Comparison of ENCODE assay signal across 3 cellular contexts in genomic region chr12:130952545-130952954, GRCh38.
A peak's percentile ranks its signal among the peaks of the same experiment; 100 is the strongest.
TF ChIP-seq lines count a peak whose summit lies in the region.

No MANE protein-coding gene starts in this region.

TF ChIP-seq in GM23338, 12 proteins besides CTCF, POLR2A, EP300 and RAD21:
- no peak for TF ChIP-seq REST (IDR thresholded peaks at IDR 0.05; ENCODE audit: unreplicated experiment)
- TF ChIP-seq ZNF114 (CRISPR knock-in tag; IDR thresholded peaks at IDR 0.05): no peak
- TF ChIP-seq ETS1 (IDR thresholded peaks at IDR 0.05): no peak
- TF ChIP-seq STAT1 (IDR thresholded peaks at IDR 0.05; ENCODE audit: unreplicated experiment): no peak

TF ChIP-seq in K562, 482 proteins besides CTCF, POLR2A, EP300 and RAD21 (continues in another document):
- TF ChIP-seq PTBP1 (IDR thresholded peaks at IDR 0.05; ENCODE audit: low read depth, low read length): no peak
- TF ChIP-seq RBM15 (IDR thresholded peaks at IDR 0.05; ENCODE audit: insufficient read depth, low read length): no peak
- TF ChIP-seq ZNF280A (IDR thresholded peaks at IDR 0.05; ENCODE audit: low read depth, partially characterized antibody): no peak
- no peak for TF ChIP-seq SNIP1 (IDR thresholded peaks at IDR 0.05; ENCODE audit: low read depth)
- TF ChIP-seq ZNF76 (CRISPR knock-in tag; IDR thresholded peaks at IDR 0.05; ENCODE audit: borderline replicate concordance): no peak
- TF ChIP-seq MTF1 (CRISPR knock-in tag; IDR thresholded peaks at IDR 0.05; ENCODE audit: borderline replicate concordance): no peak
- TF ChIP-seq TEAD2 (tag; IDR thresholded peaks at IDR 0.05): no peak
- no peak for TF ChIP-seq ZC3H8 (IDR thresholded peaks at IDR 0.05)
- TF ChIP-seq ZNF3 (CRISPR knock-in tag; IDR thresholded peaks at IDR 0.05): no peak
- peak in 1 of 2 experiments; percentile 54; a peak in 1 of 4 replicates for TF ChIP-seq MAZ (CRISPR knock-in tag; conservative IDR thresholded peaks at IDR 0.05 in 1 of 2, IDR thresholded peaks at IDR 0.05 in 1 of 2)
- 0 out of 2 replicates have a peak, but pooled peaks have one; percentile 41 for TF ChIP-seq ZEB2 (IDR thresholded peaks at IDR 0.05)
- no peak for TF ChIP-seq RERE (CRISPR knock-in tag; IDR thresholded peaks at IDR 0.05; ENCODE audit: borderline replicate concordance)
- TF ChIP-seq CREM (IDR thresholded peaks at IDR 0.05; ENCODE audit: low read depth): peak; percentile 20; the same call in 1 of the 2 replicates
- no peak for TF ChIP-seq C11orf30 (IDR thresholded peaks at IDR 0.05; ENCODE audit: low read depth)
- peak in 1 of 2 experiments; percentile 61; a peak in 1 of 4 replicates for TF ChIP-seq TRIM24 (IDR thresholded peaks at IDR 0.05)
- TF ChIP-seq ZKSCAN8 (CRISPR knock-in tag; IDR thresholded peaks at IDR 0.05): no peak
- TF ChIP-seq CHD4 (IDR thresholded peaks at IDR 0.05; ENCODE audit: insufficient read depth, insufficient replicate concordance, low read depth, low read length, poor library complexity, severe bottlenecking): no peak
- TF ChIP-seq MEIS2 (IDR thresholded peaks at IDR 0.05; ENCODE audit: partially characterized antibody): peak; percentile 95
- TF ChIP-seq ZNF764 (CRISPR knock-in tag; IDR thresholded peaks at IDR 0.05; ENCODE audit: low read depth): no peak
- 0 out of 2 replicates have a peak, but pooled peaks have one; percentile 37 for TF ChIP-seq HES1 (IDR thresholded peaks at IDR 0.05; ENCODE audit: low read depth)
- TF ChIP-seq GABPA (tag; conservative IDR thresholded peaks at IDR 0.05; ENCODE audit: low read depth): no peak
- TF ChIP-seq KLF16 (IDR thresholded peaks at IDR 0.05): peak; percentile 70
- no peak for TF ChIP-seq ZNF282 (CRISPR knock-in tag; IDR thresholded peaks at IDR 0.05)
- TF ChIP-seq MYNN (IDR thresholded peaks at IDR 0.05): no peak
- no peak for TF ChIP-seq MYNN (CRISPR knock-in tag; IDR thresholded peaks at IDR 0.05)
- TF ChIP-seq HINFP (tag; conservative IDR thresholded peaks at IDR 0.05; ENCODE audit: low read depth): no peak

TF ChIP-seq in liver, 16 proteins besides CTCF, POLR2A, EP300 and RAD21:
- no peak for TF ChIP-seq NR2F2 (IDR thresholded peaks at IDR 0.05)
- TF ChIP-seq TAF1 (conservative IDR thresholded peaks at IDR 0.05): peak; percentile 17
- peak; percentile 41 for TF ChIP-seq YY1 (IDR thresholded peaks at IDR 0.05)
- peak; percentile 43 to 62 for TF ChIP-seq RXRA (IDR thresholded peaks at IDR 0.05)
- peak; percentile 75 to 77 for TF ChIP-seq HNF4A (conservative IDR thresholded peaks at IDR 0.05)
